Comparison of ENCODE assay signal across 1 cellular context in the genomic region with DNA sequence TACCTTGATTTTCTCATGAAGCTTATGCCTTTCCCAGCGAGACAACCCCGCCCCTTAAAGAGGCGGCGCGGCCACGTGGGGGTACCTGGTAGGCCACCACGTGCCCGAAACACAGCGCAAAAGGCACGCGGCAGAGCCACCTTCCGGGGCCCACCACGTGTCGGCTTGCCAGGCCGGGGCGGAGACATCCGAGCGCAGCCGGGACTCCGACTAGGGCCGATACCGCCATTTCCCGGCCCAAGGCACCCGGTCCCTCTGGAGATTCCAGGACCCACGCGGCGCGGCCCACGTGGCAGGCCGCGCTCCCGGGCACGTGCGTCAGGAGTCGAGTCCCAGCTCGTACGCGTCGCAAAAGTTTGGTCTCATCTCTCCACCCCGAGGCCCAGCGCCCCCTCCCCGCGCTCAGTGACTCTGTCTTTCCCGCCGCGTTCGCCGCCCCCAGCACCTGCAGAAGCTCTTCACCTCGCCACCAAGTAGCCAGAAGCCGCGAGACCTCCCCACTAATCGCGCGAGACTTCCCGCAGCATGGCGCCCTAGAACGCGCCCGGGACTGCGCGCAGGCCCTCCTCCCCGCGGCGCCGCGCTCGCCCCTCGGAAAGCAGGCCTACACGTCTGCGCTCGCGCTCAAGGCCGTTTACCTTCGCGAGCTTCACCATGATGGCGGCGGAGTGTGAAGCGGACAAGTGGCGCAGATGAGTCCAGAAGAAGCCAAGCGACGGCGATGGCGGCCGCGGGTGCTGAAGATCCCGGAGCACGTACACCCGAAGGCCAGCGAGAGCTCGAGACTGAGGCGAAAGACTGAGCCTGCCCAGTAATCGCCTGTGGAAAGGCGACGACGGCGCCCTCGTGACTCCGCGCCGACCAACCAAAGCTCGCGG.
TF ChIP-seq lines count a peak whose summit lies in the region.

TSS of gene NCL (minus strand) at position 787 of the 878 bp plus-strand sequence. CDS start at position 656, 131 bp downstream.

TF ChIP-seq in WTC11, 78 proteins besides CTCF, POLR2A, EP300 and RAD21 (continued from another document and continues in another):
- no peak for TF ChIP-seq ATF6 (CRISPR knock-in tag; IDR thresholded peaks at IDR 0.05)
- TF ChIP-seq, protein P1, sequence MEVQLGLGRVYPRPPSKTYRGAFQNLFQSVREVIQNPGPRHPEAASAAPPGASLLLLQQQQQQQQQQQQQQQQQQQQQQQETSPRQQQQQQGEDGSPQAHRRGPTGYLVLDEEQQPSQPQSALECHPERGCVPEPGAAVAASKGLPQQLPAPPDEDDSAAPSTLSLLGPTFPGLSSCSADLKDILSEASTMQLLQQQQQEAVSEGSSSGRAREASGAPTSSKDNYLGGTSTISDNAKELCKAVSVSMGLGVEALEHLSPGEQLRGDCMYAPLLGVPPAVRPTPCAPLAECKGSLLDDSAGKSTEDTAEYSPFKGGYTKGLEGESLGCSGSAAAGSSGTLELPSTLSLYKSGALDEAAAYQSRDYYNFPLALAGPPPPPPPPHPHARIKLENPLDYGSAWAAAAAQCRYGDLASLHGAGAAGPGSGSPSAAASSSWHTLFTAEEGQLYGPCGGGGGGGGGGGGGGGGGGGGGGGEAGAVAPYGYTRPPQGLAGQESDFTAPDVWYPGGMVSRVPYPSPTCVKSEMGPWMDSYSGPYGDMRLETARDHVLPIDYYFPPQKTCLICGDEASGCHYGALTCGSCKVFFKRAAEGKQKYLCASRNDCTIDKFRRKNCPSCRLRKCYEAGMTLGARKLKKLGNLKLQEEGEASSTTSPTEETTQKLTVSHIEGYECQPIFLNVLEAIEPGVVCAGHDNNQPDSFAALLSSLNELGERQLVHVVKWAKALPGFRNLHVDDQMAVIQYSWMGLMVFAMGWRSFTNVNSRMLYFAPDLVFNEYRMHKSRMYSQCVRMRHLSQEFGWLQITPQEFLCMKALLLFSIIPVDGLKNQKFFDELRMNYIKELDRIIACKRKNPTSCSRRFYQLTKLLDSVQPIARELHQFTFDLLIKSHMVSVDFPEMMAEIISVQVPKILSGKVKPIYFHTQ (CRISPR knock-in tag; IDR thresholded peaks at IDR 0.05): 0 out of 2 replicates have a peak, but pooled peaks have one; percentile 16
- TF ChIP-seq ATF3 (CRISPR knock-in tag; conservative IDR thresholded peaks at IDR 0.05): 0 out of 2 replicates have a peak, but pooled peaks have one; percentile 40
- peak; percentile 92 for TF ChIP-seq NFYB (CRISPR knock-in tag; conservative IDR thresholded peaks at IDR 0.05; ENCODE audit: low read depth)
- peak; percentile 39 for TF ChIP-seq KAT7 (CRISPR knock-in tag; IDR thresholded peaks at IDR 0.05; ENCODE audit: borderline replicate concordance)
- peak; percentile 95 for TF ChIP-seq ZNF138 (CRISPR knock-in tag; conservative IDR thresholded peaks at IDR 0.05)
- TF ChIP-seq, protein P2, sequence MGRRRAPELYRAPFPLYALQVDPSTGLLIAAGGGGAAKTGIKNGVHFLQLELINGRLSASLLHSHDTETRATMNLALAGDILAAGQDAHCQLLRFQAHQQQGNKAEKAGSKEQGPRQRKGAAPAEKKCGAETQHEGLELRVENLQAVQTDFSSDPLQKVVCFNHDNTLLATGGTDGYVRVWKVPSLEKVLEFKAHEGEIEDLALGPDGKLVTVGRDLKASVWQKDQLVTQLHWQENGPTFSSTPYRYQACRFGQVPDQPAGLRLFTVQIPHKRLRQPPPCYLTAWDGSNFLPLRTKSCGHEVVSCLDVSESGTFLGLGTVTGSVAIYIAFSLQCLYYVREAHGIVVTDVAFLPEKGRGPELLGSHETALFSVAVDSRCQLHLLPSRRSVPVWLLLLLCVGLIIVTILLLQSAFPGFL (CRISPR knock-in tag; IDR thresholded peaks at IDR 0.05; ENCODE audit: borderline replicate concordance): 0 out of 2 replicates have a peak, but pooled peaks have one; percentile 36
- TF ChIP-seq GRHL2 (CRISPR knock-in tag; IDR thresholded peaks at IDR 0.05; ENCODE audit: insufficient replicate concordance, severe bottlenecking): no peak
- TF ChIP-seq SOX15 (CRISPR knock-in tag; IDR thresholded peaks at IDR 0.05): no peak
- TF ChIP-seq TEAD1 (CRISPR knock-in tag; IDR thresholded peaks at IDR 0.05): peak; percentile 80
- peak; percentile 91 for TF ChIP-seq JUN (CRISPR knock-in tag; IDR thresholded peaks at IDR 0.05)
- no peak; the same call in 1 of the 2 replicates for TF ChIP-seq MLX (CRISPR knock-in tag; IDR thresholded peaks at IDR 0.05)
- 0 out of 2 replicates have a peak, but pooled peaks have one; percentile 31 for TF ChIP-seq ZNF317 (CRISPR knock-in tag; IDR thresholded peaks at IDR 0.05; ENCODE audit: borderline replicate concordance, low read depth)
- TF ChIP-seq CREM (CRISPR knock-in tag; IDR thresholded peaks at IDR 0.05): peak; percentile 37; the same call in 1 of the 2 replicates
- TF ChIP-seq SMAD3 (CRISPR knock-in tag; IDR thresholded peaks at IDR 0.05; ENCODE audit: borderline replicate concordance): peak; percentile 72; the same call in 1 of the 2 replicates
- TF ChIP-seq, protein P3, sequence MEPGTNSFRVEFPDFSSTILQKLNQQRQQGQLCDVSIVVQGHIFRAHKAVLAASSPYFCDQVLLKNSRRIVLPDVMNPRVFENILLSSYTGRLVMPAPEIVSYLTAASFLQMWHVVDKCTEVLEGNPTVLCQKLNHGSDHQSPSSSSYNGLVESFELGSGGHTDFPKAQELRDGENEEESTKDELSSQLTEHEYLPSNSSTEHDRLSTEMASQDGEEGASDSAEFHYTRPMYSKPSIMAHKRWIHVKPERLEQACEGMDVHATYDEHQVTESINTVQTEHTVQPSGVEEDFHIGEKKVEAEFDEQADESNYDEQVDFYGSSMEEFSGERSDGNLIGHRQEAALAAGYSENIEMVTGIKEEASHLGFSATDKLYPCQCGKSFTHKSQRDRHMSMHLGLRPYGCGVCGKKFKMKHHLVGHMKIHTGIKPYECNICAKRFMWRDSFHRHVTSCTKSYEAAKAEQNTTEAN (CRISPR knock-in tag; IDR thresholded peaks at IDR 0.05): peak; percentile 56
- TF ChIP-seq HMGA2 (CRISPR knock-in tag; IDR thresholded peaks at IDR 0.05): no peak
- no peak for TF ChIP-seq JAZF1 (CRISPR knock-in tag; IDR thresholded peaks at IDR 0.05)
- TF ChIP-seq FOXJ3 (CRISPR knock-in tag; IDR thresholded peaks at IDR 0.05; ENCODE audit: borderline replicate concordance): no peak
- TF ChIP-seq PRRX2 (CRISPR knock-in tag; IDR thresholded peaks at IDR 0.05): no peak; the same call in 1 of the 2 replicates
- TF ChIP-seq ZNF219 (CRISPR knock-in tag; IDR thresholded peaks at IDR 0.05; ENCODE audit: borderline replicate concordance): peak; percentile 73; the same call in 1 of the 2 replicates
- 0 out of 2 replicates have a peak, but pooled peaks have one; percentile 28 for TF ChIP-seq ATF2 (CRISPR knock-in tag; IDR thresholded peaks at IDR 0.05; ENCODE audit: borderline replicate concordance, low read depth)
- TF ChIP-seq, protein P4, sequence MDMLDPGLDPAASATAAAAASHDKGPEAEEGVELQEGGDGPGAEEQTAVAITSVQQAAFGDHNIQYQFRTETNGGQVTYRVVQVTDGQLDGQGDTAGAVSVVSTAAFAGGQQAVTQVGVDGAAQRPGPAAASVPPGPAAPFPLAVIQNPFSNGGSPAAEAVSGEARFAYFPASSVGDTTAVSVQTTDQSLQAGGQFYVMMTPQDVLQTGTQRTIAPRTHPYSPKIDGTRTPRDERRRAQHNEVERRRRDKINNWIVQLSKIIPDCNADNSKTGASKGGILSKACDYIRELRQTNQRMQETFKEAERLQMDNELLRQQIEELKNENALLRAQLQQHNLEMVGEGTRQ (CRISPR knock-in tag; IDR thresholded peaks at IDR 0.05): peak; percentile 97
- TF ChIP-seq, protein P5, sequence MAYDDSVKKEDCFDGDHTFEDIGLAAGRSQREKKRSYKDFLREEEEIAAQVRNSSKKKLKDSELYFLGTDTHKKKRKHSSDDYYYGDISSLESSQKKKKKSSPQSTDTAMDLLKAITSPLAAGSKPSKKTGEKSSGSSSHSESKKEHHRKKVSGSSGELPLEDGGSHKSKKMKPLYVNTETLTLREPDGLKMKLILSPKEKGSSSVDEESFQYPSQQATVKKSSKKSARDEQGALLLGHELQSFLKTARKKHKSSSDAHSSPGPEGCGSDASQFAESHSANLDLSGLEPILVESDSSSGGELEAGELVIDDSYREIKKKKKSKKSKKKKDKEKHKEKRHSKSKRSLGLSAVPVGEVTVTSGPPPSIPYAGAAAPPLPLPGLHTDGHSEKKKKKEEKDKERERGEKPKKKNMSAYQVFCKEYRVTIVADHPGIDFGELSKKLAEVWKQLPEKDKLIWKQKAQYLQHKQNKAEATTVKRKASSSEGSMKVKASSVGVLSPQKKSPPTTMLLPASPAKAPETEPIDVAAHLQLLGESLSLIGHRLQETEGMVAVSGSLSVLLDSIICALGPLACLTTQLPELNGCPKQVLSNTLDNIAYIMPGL (CRISPR knock-in tag; IDR thresholded peaks at IDR 0.05): peak; percentile 79
- TF ChIP-seq NR2C2 (CRISPR knock-in tag; IDR thresholded peaks at IDR 0.05): 0 out of 2 replicates have a peak, but pooled peaks have one; percentile 19
- no peak for TF ChIP-seq RORB (CRISPR knock-in tag; IDR thresholded peaks at IDR 0.05)
- 0 out of 2 replicates have a peak, but pooled peaks have one; percentile 42 for TF ChIP-seq TCF7 (CRISPR knock-in tag; IDR thresholded peaks at IDR 0.05; ENCODE audit: low read depth)
- TF ChIP-seq FOXP1 (CRISPR knock-in tag; IDR thresholded peaks at IDR 0.05; ENCODE audit: borderline replicate concordance): peak; percentile 22
- TF ChIP-seq CREB1 (CRISPR knock-in tag; IDR thresholded peaks at IDR 0.05): no peak
- TF ChIP-seq ZNF671 (CRISPR knock-in tag; IDR thresholded peaks at IDR 0.05): no peak
- TF ChIP-seq, protein P6, sequence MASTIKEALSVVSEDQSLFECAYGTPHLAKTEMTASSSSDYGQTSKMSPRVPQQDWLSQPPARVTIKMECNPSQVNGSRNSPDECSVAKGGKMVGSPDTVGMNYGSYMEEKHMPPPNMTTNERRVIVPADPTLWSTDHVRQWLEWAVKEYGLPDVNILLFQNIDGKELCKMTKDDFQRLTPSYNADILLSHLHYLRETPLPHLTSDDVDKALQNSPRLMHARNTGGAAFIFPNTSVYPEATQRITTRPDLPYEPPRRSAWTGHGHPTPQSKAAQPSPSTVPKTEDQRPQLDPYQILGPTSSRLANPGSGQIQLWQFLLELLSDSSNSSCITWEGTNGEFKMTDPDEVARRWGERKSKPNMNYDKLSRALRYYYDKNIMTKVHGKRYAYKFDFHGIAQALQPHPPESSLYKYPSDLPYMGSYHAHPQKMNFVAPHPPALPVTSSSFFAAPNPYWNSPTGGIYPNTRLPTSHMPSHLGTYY (CRISPR knock-in tag; IDR thresholded peaks at IDR 0.05): no peak
- peak; percentile 46; the same call in 1 of the 2 replicates for TF ChIP-seq PRDM15 (CRISPR knock-in tag; IDR thresholded peaks at IDR 0.05)
- peak; percentile 74; the same call in 1 of the 2 replicates for TF ChIP-seq SMAD4 (CRISPR knock-in tag; IDR thresholded peaks at IDR 0.05)
